ENCODE assay signal across 10 cellular contexts in genomic region chr1:198575715-198576641, GRCh38. TPM values are rescaled to one million over a fixed set of nuclear protein-coding genes. Genes with fewer than 3 reads are reported as not detected.
A peak's percentile ranks its signal among the peaks of the same experiment; 100 is the strongest.
DNase-seq lines count a peak whose midpoint lies in the region; ATAC-seq and TF ChIP-seq lines count a peak whose summit lies in the region.
"Had no signal": no experiment of that assay in that cellular context is flagged by ENCODE, and none has a peak within 500 bp of the region (broad histone marks: within the 10 kb centered on the region; RNA-seq: fewer than 3 reads in every experiment).

No MANE protein-coding gene starts in this region.

- POLR2A ChIA-PET in Panc1 (lab: Charles Lee), result no interaction called here

- in situ Hi-C loops in Panc1 (cut with HindIII; ENCODE audit: low pct_unique_long_range_greater_than_20kb, low sequenced_read_pairs), result no loop called here

- H3K4me1 Mint-ChIP-seq in immature natural killer cell, result peaks cover 8 to 27% of the 10 kb centered on the region in 2 donors

- no TSS peak for BruUV-seq in Panc1 (replicated peaks; lab: Mats Ljungman, UMichigan)

- intact Hi-C loops in Panc1 (cut with micrococcal nuclease; ENCODE audit: unreplicated experiment), result no loop called here

- CTCF ChIA-PET in Panc1 (lab: Charles Lee), result interaction anchor here (0.6 kb wide), 1 partner anchor 480 kb away, joined by 3 read pairs; no protein-coding TSS in a partner anchor

- H3K27me3 Mint-ChIP-seq in immature natural killer cell (ENCODE audit: low read depth in 3 of 3), result no peaks in the 10 kb centered on the region

- ATAC-seq in GM19351 (IDR thresholded peaks at IDR 0.05; ENCODE audit: unreplicated experiment), result peak; percentile 80
- ATAC-seq in HG03066 (IDR thresholded peaks at IDR 0.05; ENCODE audit: low read depth, unreplicated experiment), result peak; percentile 76
- ATAC-seq in Panc1, result peak; percentile 82; the same call in 1 of the 2 replicates

- H3K27ac Mint-ChIP-seq in immature natural killer cell, result peak overlapping the region in 3 of 6 donors; percentile 4 to 43 (median 9)

- no peak for TF ChIP-seq CTCF in Panc1 (IDR thresholded peaks at IDR 0.05)

- peaks cover 0 to 5% (median under 1%) of the 10 kb centered on the region in 3 donors for H3K36me3 Mint-ChIP-seq in immature natural killer cell

- no peak overlapping the region for H3K4me3 ChIP-seq in Panc1 (ENCODE audit: low read depth in 2 of 2, low read length in 2 of 2)

- DNase-seq in Panc1 (ENCODE audit: low read depth, low spot score) (no peak), renal cortical epithelial cell (ENCODE audit: low read depth) (peak; percentile 21), immature natural killer cell (no peak)
- DNase-seq in activated effector memory CD4-positive, alpha-beta T cell treated with Interleukin-2 at 50 U/mL for 16 hours, result no peak
- DNase-seq in activated CD4-positive, alpha-beta T cell treated with anti-CD3 and anti-CD28 coated beads, Interleukin-2, amount 50 U/mL, for 48 hours, result no peak
- DNase-seq: activated CD4-positive, CD25-positive, alpha-beta regulatory T cell; NCI-H1105 had no signal

- peak overlapping the region; percentile 66; the same call in 1 of the 2 replicates for H3K27ac ChIP-seq in Panc1 (ENCODE audit: low read length)

- H3K4me3 Mint-ChIP-seq in immature natural killer cell, result no peak overlapping the region

- no peaks in the 10 kb centered on the region for H3K27me3 ChIP-seq in Panc1 (ENCODE audit: control insufficient read depth, insufficient read depth, low read length)

- peaks cover 0 to 4% (median 2%) of the 10 kb centered on the region in 6 donors for H3K9me3 Mint-ChIP-seq in immature natural killer cell

- H3K36me3 ChIP-seq in Panc1 (ENCODE audit: control insufficient read depth, insufficient read depth, low read length), result no peaks in the 10 kb centered on the region

- H3K9me3 ChIP-seq in Panc1 (ENCODE audit: control insufficient read depth, insufficient read depth, low read depth, low read length), result no peaks in the 10 kb centered on the region

- 0 out of 2 replicates have a peak, but pooled peaks cover 3% of the 10 kb centered on the region for H3K4me1 ChIP-seq in Panc1 (ENCODE audit: control insufficient read depth, insufficient read depth, low read length)

RNA-seq across cellular contexts. Expression of gene ATP6V1G3, which starts 35.5 kb away (rescaled TPM):
- total RNA-seq in Panc1 (2021; ENCODE audit: unreplicated experiment), result not detected
- not detected for polyA plus RNA-seq in Panc1 (2012; ENCODE audit: insufficient read length)
- not detected in 2 replicates for total RNA-seq in renal cortical epithelial cell
- not detected for polyA plus RNA-seq in immature natural killer cell
- total RNA-seq: cardiac septum had no signal
